In genomic region chr11:130180491-130180890, GRCh38 we compare ENCODE assay signal across 11 cellular contexts. TPM values are rescaled to one million over a fixed set of nuclear protein-coding genes. Genes with fewer than 3 reads are reported as not detected.
DNase-seq lines count a peak whose midpoint lies in the region; ATAC-seq and TF ChIP-seq lines count a peak whose summit lies in the region.
"Had no signal": no experiment of that assay in that cellular context is flagged by ENCODE, and none has a peak within 500 bp of the region (broad histone marks: within the 10 kb centered on the region; RNA-seq: fewer than 3 reads in every experiment).

No MANE protein-coding gene starts in this region.

- DNase-seq in NCI-H345 (lab: John Stamatoyannopoulos, UW) (peak; percentile 48), fibroblast of the aortic adventitia (ENCODE audit: low read depth) (peak; percentile 54), NCI-H1436 treated with DMSO at 0.1 percent for 48 hours (lab: John Stamatoyannopoulos, UW) (no peak), NCI-H446 (lab: John Stamatoyannopoulos, UW) (no peak), dorsolateral prefrontal cortex (no peak)
- DNase-seq in stimulated activated naive B cell treated with anti-CD40 and anti-IgM and Interleukin-4, amounts not matched to agents 10 μg/mL and 1 μg/mL and 100 μg/mL, for 72 hours = no peak
- no peak for DNase-seq in activated T-cell treated with anti-CD3 and anti-CD28 coated beads, Interleukin-2, amount 50 U/mL, for 48 hours
- DNase-seq: activated CD8-positive, alpha-beta memory T cell treated with anti-CD3 and anti-CD28 coated beads, Interleukin-2, amount 10 ng/mL, durations not matched to agents 7 days and 5 days; foreskin melanocyte; MG63 had no signal

- no peak for TF ChIP-seq CTCF in fibroblast of the aortic adventitia (IDR thresholded peaks at IDR 0.05; ENCODE audit: insufficient read depth, low read length)
- no peak for TF ChIP-seq CTCF in dorsolateral prefrontal cortex (IDR thresholded peaks at IDR 0.05 in 54 of 56, conservative IDR thresholded peaks at IDR 0.05 in 2 of 56; ENCODE audit: low read depth in 1 of 56, partially characterized antibody in 56 of 56)

- peak overlapping the region in 1 of 2 donors; percentile 33 for H3K4me3 Mint-ChIP-seq in stimulated activated naive B cell treated with anti-CD40 and anti-IgM and Interleukin-4, amounts not matched to agents 10 μg/mL and 1 μg/mL and 100 μg/mL, for 72 hours
- H3K4me3 Mint-ChIP-seq: activated CD8-positive, alpha-beta memory T cell treated with anti-CD3 and anti-CD28 coated beads, Interleukin-2, amount 10 ng/mL, durations not matched to agents 7 days and 5 days had no signal

- no peaks in the 10 kb centered on the region for H3K27me3 ChIP-seq in dorsolateral prefrontal cortex
- H3K27me3 ChIP-seq: MG63 had no signal

- H3K27me3 Mint-ChIP-seq in stimulated activated naive B cell treated with anti-CD40 and anti-IgM and Interleukin-4, amounts not matched to agents 10 μg/mL and 1 μg/mL and 100 μg/mL, for 72 hours = no peaks in the 10 kb centered on the region

- H3K36me3 Mint-ChIP-seq in stimulated activated naive B cell treated with anti-CD40 and anti-IgM and Interleukin-4, amounts not matched to agents 10 μg/mL and 1 μg/mL and 100 μg/mL, for 72 hours = peaks cover 0 to 4% of the 10 kb centered on the region in 2 donors
- H3K36me3 Mint-ChIP-seq: activated CD8-positive, alpha-beta memory T cell treated with anti-CD3 and anti-CD28 coated beads, Interleukin-2, amount 10 ng/mL, durations not matched to agents 7 days and 5 days had no signal

- intact Hi-C loops in dorsolateral prefrontal cortex (cut with DNase I) = no loop called here

- peak overlapping the region; percentile 70 for H3K27ac Mint-ChIP-seq in stimulated activated naive B cell treated with anti-CD40 and anti-IgM and Interleukin-4, amounts not matched to agents 10 μg/mL and 1 μg/mL and 100 μg/mL, for 72 hours
- H3K27ac Mint-ChIP-seq: activated CD8-positive, alpha-beta memory T cell treated with anti-CD3 and anti-CD28 coated beads, Interleukin-2, amount 10 ng/mL, durations not matched to agents 7 days and 5 days had no signal

- peaks cover 42 to 46% of the 10 kb centered on the region in 2 donors for H3K4me1 Mint-ChIP-seq in stimulated activated naive B cell treated with anti-CD40 and anti-IgM and Interleukin-4, amounts not matched to agents 10 μg/mL and 1 μg/mL and 100 μg/mL, for 72 hours

- H3K4me3 ChIP-seq in fibroblast of the aortic adventitia (ENCODE audit: low read depth, low read length) (no peak overlapping the region), dorsolateral prefrontal cortex (no peak overlapping the region)
- H3K4me3 ChIP-seq: MG63 had no signal

- H3K9me3 Mint-ChIP-seq in stimulated activated naive B cell treated with anti-CD40 and anti-IgM and Interleukin-4, amounts not matched to agents 10 μg/mL and 1 μg/mL and 100 μg/mL, for 72 hours = no peaks in the 10 kb centered on the region

- peak; percentile 57 for ATAC-seq in GM21515 (IDR thresholded peaks at IDR 0.05; ENCODE audit: unreplicated experiment)
- ATAC-seq in stimulated activated naive B cell treated with anti-CD40 and anti-IgM and Interleukin-4, amounts not matched to agents 10 μg/mL and 1 μg/mL and 100 μg/mL, for 72 hours (replicated peaks) = peak; percentile 86 to 87
- ATAC-seq: activated CD8-positive, alpha-beta memory T cell treated with anti-CD3 and anti-CD28 coated beads, Interleukin-2, amount 10 ng/mL, durations not matched to agents 7 days and 5 days had no signal

- peak overlapping the region in 1 of 59 donors; percentile 34 for H3K27ac ChIP-seq in dorsolateral prefrontal cortex

RNA-seq across cellular contexts. Expression of gene ST14, which starts 20.9 kb away (rescaled TPM):
- 0.09 TPM in 1 of 2 replicates, not detected in the other for total RNA-seq in fibroblast of the aortic adventitia (ENCODE audit: low replicate concordance)
- total RNA-seq in dorsolateral prefrontal cortex = 1 to 10 TPM in 104 of 120 experiments, under 1 TPM in 16; 0.36 to 8.6 (median 1.7) TPM
- total RNA-seq: activated CD8-positive, alpha-beta memory T cell treated with anti-CD3 and anti-CD28 coated beads, Interleukin-2, amount 10 ng/mL, durations not matched to agents 7 days and 5 days had no signal

Comparison
In these comparisons a context has a peak if more than half of its experiments do, and no peak if none do; other contexts are left out.
1. DNase-seq: peak in NCI-H345 (single experiment) and fibroblast of the aortic adventitia (single experiment); none in stimulated activated naive B cell treated with anti-CD40 and anti-IgM and Interleukin-4, amounts not matched to agents 10 μg/mL and 1 μg/mL and 100 μg/mL, for 72 hours (single experiment), NCI-H1436 treated with DMSO at 0.1 percent for 48 hours (single experiment), activated T-cell treated with anti-CD3 and anti-CD28 coated beads, Interleukin-2, amount 50 U/mL, for 48 hours (0 of 2), NCI-H446 (0 of 2) and dorsolateral prefrontal cortex (0 of 10).